In genomic region chr16:85102106-85102630, GRCh38 we compare ENCODE assay signal across 18 cellular contexts. TPM values are rescaled to one million over a fixed set of nuclear protein-coding genes. Genes with fewer than 3 reads are reported as not detected.
"Had no signal": no experiment of that assay in that cellular context is flagged by ENCODE, and none has a peak within 500 bp of the region (broad histone marks: within the 10 kb centered on the region; RNA-seq: fewer than 3 reads in every experiment).

No MANE protein-coding gene starts in this region.

- H3K36me3 ChIP-seq: esophagus muscularis mucosa, pancreas, sigmoid colon, spleen, suprapubic skin had no signal

- H3K9me3 ChIP-seq: body of pancreas, esophagus muscularis mucosa, pancreas, sigmoid colon, spleen, suprapubic skin had no signal

- H3K27ac ChIP-seq: body of pancreas, esophagus muscularis mucosa, pancreas, sigmoid colon, spleen, suprapubic skin had no signal

- ATAC-seq: activated CD4-positive, CD25-positive, alpha-beta regulatory T cell treated with anti-CD3 and anti-CD28 coated beads, Interleukin-2, amount 50 U/mL, for 24 hours; activated T-helper 17 cell treated with anti-CD3 and anti-CD28 coated beads, Interleukin-2, amount 50 U/mL, for 72 hours; body of pancreas; left ventricle myocardium superior; pancreas had no signal

- H3K9me3 Mint-ChIP-seq: activated T-helper 17 cell treated with anti-CD3 and anti-CD28 coated beads, Interleukin-2, amount 50 U/mL, for 72 hours; stimulated activated naive CD8-positive, alpha-beta T cell treated with anti-CD3 and anti-CD28 coated beads, Interleukin-15, Interleukin-2, amounts not matched to agents 100 ng/mL and 50 ng/mL, for 24 hours had no signal

- H3K4me3 Mint-ChIP-seq: activated T-helper 17 cell treated with anti-CD3 and anti-CD28 coated beads, Interleukin-2, amount 50 U/mL, for 72 hours; stimulated activated naive CD8-positive, alpha-beta T cell treated with anti-CD3 and anti-CD28 coated beads, Interleukin-15, Interleukin-2, amounts not matched to agents 100 ng/mL and 50 ng/mL, for 24 hours had no signal

- H3K27ac Mint-ChIP-seq: activated T-helper 17 cell treated with anti-CD3 and anti-CD28 coated beads, Interleukin-2, amount 50 U/mL, for 72 hours; stimulated activated naive CD8-positive, alpha-beta T cell treated with anti-CD3 and anti-CD28 coated beads, Interleukin-15, Interleukin-2, amounts not matched to agents 100 ng/mL and 50 ng/mL, for 24 hours had no signal

- DNase-seq: activated CD4-positive, alpha-beta T cell treated with anti-CD3 and anti-CD28 coated beads, Interleukin-2, amount 50 U/mL, for 4 hours; activated naive CD4-positive, alpha-beta T cell treated with Interleukin-2 at 50 U/mL for 16 hours; body of pancreas; caudate nucleus; glutamatergic neuron; hypothalamus; kidney glomerular epithelial cell; left ventricle myocardium superior; sigmoid colon; spleen; trophoblast cell had no signal

- H3K27me3 ChIP-seq: body of pancreas, pancreas, sigmoid colon, spleen had no signal

- H3K27me3 Mint-ChIP-seq: activated T-helper 17 cell treated with anti-CD3 and anti-CD28 coated beads, Interleukin-2, amount 50 U/mL, for 72 hours; stimulated activated naive CD8-positive, alpha-beta T cell treated with anti-CD3 and anti-CD28 coated beads, Interleukin-15, Interleukin-2, amounts not matched to agents 100 ng/mL and 50 ng/mL, for 24 hours had no signal

- H3K4me1 ChIP-seq: body of pancreas, esophagus muscularis mucosa, pancreas, sigmoid colon had no signal

- H3K4me3 ChIP-seq: body of pancreas, esophagus muscularis mucosa, pancreas, sigmoid colon, spleen, suprapubic skin had no signal

RNA-seq across cellular contexts. Expression of gene CIBAR2, which starts 10.1 kb away (rescaled TPM):
- total RNA-seq: body of pancreas, esophagus muscularis mucosa, fibroblast of villous mesenchyme, left ventricle myocardium superior, pancreas, sigmoid colon, suprapubic skin had no signal
- polyA plus RNA-seq: sigmoid colon had no signal
